Comparison of ENCODE assay signal across 1 cellular context in the genomic region with DNA sequence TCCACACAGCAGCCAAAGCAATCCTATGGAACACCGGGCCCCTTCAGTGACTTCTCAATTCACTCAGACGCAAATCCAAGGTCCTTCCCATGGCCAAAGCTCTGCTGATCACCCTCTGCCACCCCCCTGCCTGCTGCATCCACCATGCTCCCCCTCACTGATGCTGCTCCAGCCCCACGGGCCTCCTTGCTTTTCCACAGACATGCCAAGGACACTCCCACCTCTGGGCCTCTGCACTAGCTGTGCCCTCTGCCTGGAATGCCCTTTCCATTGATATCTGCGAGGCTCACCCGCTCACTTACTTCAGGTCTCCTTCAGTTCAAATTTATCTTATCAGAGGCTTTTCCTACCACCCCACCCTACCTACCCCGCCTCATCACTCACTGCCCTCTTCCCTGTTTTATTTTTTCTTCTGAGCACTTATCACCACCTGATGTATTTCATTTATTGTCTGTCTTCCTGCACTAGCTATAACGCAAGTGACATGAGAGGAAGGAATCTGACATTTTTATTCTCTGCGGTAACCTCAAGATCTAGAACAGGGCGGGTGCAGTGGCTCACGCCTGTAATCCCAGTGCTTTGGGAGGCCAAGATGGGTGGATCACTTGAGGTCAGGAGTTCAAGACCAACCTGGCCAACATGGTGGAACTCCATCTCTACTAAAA.
TF ChIP-seq lines count a peak whose summit lies in the region.

No MANE protein-coding gene starts in this region.

TF ChIP-seq in IMR-90, 13 proteins besides CTCF, POLR2A, EP300 and RAD21:
- TF ChIP-seq FOS (IDR thresholded peaks at IDR 0.05; ENCODE audit: low read depth, low read length): no peak
